In the genomic region with DNA sequence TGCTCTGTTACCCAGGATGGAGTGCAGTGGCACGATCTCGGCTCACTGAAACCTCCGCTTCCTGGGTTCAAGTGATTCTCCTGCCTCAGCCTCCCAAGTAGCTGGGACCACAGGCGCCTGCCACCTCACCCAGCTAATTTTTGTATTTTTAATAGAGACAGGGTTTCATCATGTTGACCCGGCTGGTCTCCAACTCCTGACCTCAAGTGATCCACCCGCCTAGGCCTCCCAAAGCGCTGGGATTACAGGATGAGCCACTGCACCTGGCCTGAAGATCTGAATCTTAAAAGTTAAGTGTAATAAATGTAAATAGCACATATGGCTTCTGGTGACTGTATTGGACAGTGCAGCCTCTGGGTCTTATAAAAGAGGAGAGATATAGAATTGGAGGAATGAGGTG, we compare ENCODE assay signal across 8 cellular contexts.
DNase-seq lines count a peak whose midpoint lies in the region; ATAC-seq, FAIRE-seq and TF ChIP-seq lines count a peak whose summit lies in the region.
"Not testable (repeated sequence)": the region's sequence is repeated elsewhere in the genome, so short reads cannot be mapped to it uniquely, and the experiment has no call there.

No MANE protein-coding gene starts in this region.

- peak overlapping the region; percentile 29 for H2AFZ ChIP-seq in SU-DHL-6 (ENCODE audit: low read depth, low read length, severe bottlenecking)
- H2AFZ ChIP-seq in HepG2 (ENCODE audit: low read length), result not testable (repeated sequence)

- TF ChIP-seq RAD21 in HepG2 (CRISPR knock-in tag; IDR thresholded peaks at IDR 0.05), result not testable (repeated sequence)

- H3K4me1 ChIP-seq in BLaER1, result peaks cover 18% of the 10 kb centered on the region
- H3K4me1 ChIP-seq in HepG2 (ENCODE audit: insufficient read depth, low read length), result peaks cover 33% of the 10 kb centered on the region
- H3K4me1 ChIP-seq in thoracic aorta (ENCODE audit: control insufficient read depth in 1 of 2, low read depth in 2 of 2), result peaks cover 21 to 25% of the 10 kb centered on the region in 2 donors

- not testable (repeated sequence) for H3K27ac ChIP-seq in BLaER1
- H3K27ac ChIP-seq in SU-DHL-6 (ENCODE audit: low read depth, low read length), result peak overlapping the region; percentile 28
- H3K27ac ChIP-seq in HepG2 (ENCODE audit: extremely low read length, insufficient read depth, low read length), result peak overlapping the region; percentile 71
- H3K27ac ChIP-seq in thoracic aorta, result peak overlapping the region; percentile 74 to 92

- peak; percentile 15 for DNase-seq in NCI-H82 (lab: John Stamatoyannopoulos, UW)
- not testable (repeated sequence) for DNase-seq in MCF 10A (ENCODE audit: unreplicated experiment); HepG2 (ENCODE audit: low spot score); thoracic aorta (ENCODE audit: low spot score)

- H3F3A ChIP-seq in SU-DHL-6 (ENCODE audit: insufficient read depth), result not testable (repeated sequence)

- not testable (repeated sequence) for FAIRE-seq in HepG2 (lab: Jason Lieb, UNC)

- H3K27ac Mint-ChIP-seq in MCF 10A (ENCODE audit: low read depth, unreplicated experiment), result peak overlapping the region; percentile 89

- H3K27me3 ChIP-seq in BLaER1; SU-DHL-6 (ENCODE audit: low read length); HepG2 (ENCODE audit: control insufficient read depth in 1 of 2, insufficient read depth in 2 of 2, low read length in 2 of 2); thoracic aorta (replicated peaks; ENCODE audit: insufficient read depth): not testable (repeated sequence)

- H3K4me1 Mint-ChIP-seq in MCF 10A (ENCODE audit: insufficient read depth, unreplicated experiment), result not testable (repeated sequence)

- ATAC-seq in GM19351 (IDR thresholded peaks at IDR 0.05; ENCODE audit: unreplicated experiment), result peak; percentile 25
- ATAC-seq in HG03135 (IDR thresholded peaks at IDR 0.05; ENCODE audit: unreplicated experiment), result peak; percentile 17
- peak; percentile 71 for ATAC-seq in HepG2
- ATAC-seq in thoracic aorta (ENCODE audit: insufficient number of reproducible peaks, low FRiP score, low read depth), result not testable (repeated sequence)

- H3K36me3 ChIP-seq in BLaER1; SU-DHL-6 (ENCODE audit: low read length); HepG2 (replicated peaks in 1 of 2; ENCODE audit: control insufficient read depth in 1 of 2, insufficient read depth in 2 of 2, low read length in 2 of 2); thoracic aorta: not testable (repeated sequence)

- not testable (repeated sequence) for TF ChIP-seq CTCF in SU-DHL-6 (IDR thresholded peaks at IDR 0.05; ENCODE audit: insufficient read depth, low read length, poor library complexity, severe bottlenecking); MCF 10A (IDR thresholded peaks at IDR 0.05; ENCODE audit: unreplicated experiment); HepG2 (CRISPR knock-in tag; IDR thresholded peaks at IDR 0.05); thoracic aorta (IDR thresholded peaks at IDR 0.05)

- not testable (repeated sequence) for H3K4me3 Mint-ChIP-seq in MCF 10A (ENCODE audit: unreplicated experiment)

- not testable (repeated sequence) for H3K79me2 ChIP-seq in SU-DHL-6 (ENCODE audit: insufficient read depth, low read length); HepG2 (ENCODE audit: insufficient read depth, low read length)

- H3K9me3 ChIP-seq in BLaER1 (peaks cover 13% of the 10 kb centered on the region), HepG2 (ENCODE audit: low read length) (peaks cover 21% of the 10 kb centered on the region)
- H3K9me3 ChIP-seq in SU-DHL-6 (ENCODE audit: insufficient read depth, low read length); thoracic aorta: not testable (repeated sequence)

- POLR2A ChIA-PET in MCF 10A (lab: Yijun Ruan, JAX) (interaction anchor here (0.8 to 2.2 kb wide), 4 partner anchors 36 to 1251 kb away, joined by 3 to 19 read pairs (median 10); no protein-coding TSS in a partner anchor), HepG2 (lab: Yijun Ruan, JAX) (interaction anchor here (1.5 to 2.3 kb wide), 4 partner anchors 10 to 202 kb away, joined by 5 to 76 read pairs (median 10); no protein-coding TSS in a partner anchor)

- intact Hi-C loops in MCF 10A (cut with micrococcal nuclease), result loop anchor here (1.0 to 5.0 kb wide), 3 partner anchors 149 to 203 kb away; no protein-coding TSS in a partner anchor
- intact Hi-C loops in HepG2 (cut with micrococcal nuclease; ENCODE audit: unreplicated experiment), result loop anchor here (1.0 to 2.0 kb wide), 6 partner anchors 15 to 353 kb away; no protein-coding TSS in a partner anchor

- H3K36me3 Mint-ChIP-seq in MCF 10A (ENCODE audit: insufficient read depth, unreplicated experiment), result not testable (repeated sequence)

- not testable (repeated sequence) for H3K4me3 ChIP-seq in BLaER1; SU-DHL-6 (ENCODE audit: insufficient read depth, low read length, poor library complexity, severe bottlenecking); HepG2 (replicated peaks in 1 of 3; ENCODE audit: insufficient read depth in 1 of 3, low read depth in 2 of 3, low read length in 3 of 3); thoracic aorta

- 98% methylated on average over 7 of the region's 7 CpGs for WGBS in HepG2 (ENCODE audit: low lambda C conversion rate)

- not testable (repeated sequence) for H3K9ac ChIP-seq in BLaER1; SU-DHL-6 (ENCODE audit: low read length); HepG2 (ENCODE audit: insufficient read depth, low read depth, low read length)

- TF ChIP-seq EP300 in HepG2 (IDR thresholded peaks at IDR 0.05; ENCODE audit: low read depth in 2 of 2, low read length in 2 of 2); HepG2 (CRISPR knock-in tag; IDR thresholded peaks at IDR 0.05; ENCODE audit: borderline replicate concordance): not testable (repeated sequence)

- not testable (repeated sequence) for H3K9me3 Mint-ChIP-seq in MCF 10A (ENCODE audit: unreplicated experiment)

- CTCF ChIA-PET in MCF 10A (lab: Yijun Ruan, JAX), result interaction anchor here (0.7 to 2.6 kb wide), 7 partner anchors 9 to 1130 kb away, joined by 3 to 34 read pairs (median 6); no protein-coding TSS in a partner anchor
- CTCF ChIA-PET in HepG2 (lab: Yijun Ruan, JAX; ENCODE audit: low intra/inter-chr PET ratio, low total read pairs), result interaction anchor here (1.3 to 4.8 kb wide), 2 partner anchors 189 to 202 kb away, joined by 9 to 43 read pairs; no protein-coding TSS in a partner anchor

- 0 out of 2 replicates have a peak overlapping the region, but pooled peaks have one; percentile 42 for H3K4me2 ChIP-seq in BLaER1
- H3K4me2 ChIP-seq in SU-DHL-6 (ENCODE audit: low read depth, low read length, poor library complexity, severe bottlenecking); HepG2 (ENCODE audit: low read depth, low read length): not testable (repeated sequence)

- H4K20me1 ChIP-seq in BLaER1; SU-DHL-6 (ENCODE audit: low read depth, low read length); HepG2 (ENCODE audit: insufficient read depth, low read length): not testable (repeated sequence)

- TF ChIP-seq POLR2A in HepG2 (IDR thresholded peaks at IDR 0.05; ENCODE audit: insufficient read depth in 1 of 2, low read depth in 2 of 2, low read length in 2 of 2), result not testable (repeated sequence)

- in situ Hi-C loops in HepG2 (cut with HindIII; ENCODE audit: extremely low pct_ligation_motif_present, low pct_unique_long_range_greater_than_20kb), result loop anchor here (5.0 to 25.0 kb wide), 3 partner anchors 203 to 618 kb away; no protein-coding TSS in a partner anchor

- H3K9me2 ChIP-seq in SU-DHL-6 (replicated peaks; ENCODE audit: insufficient read depth, low read length), result not testable (repeated sequence)

- BruUV-seq in MCF 10A (replicated peaks; lab: Mats Ljungman, UMichigan); HepG2 (replicated peaks; lab: Mats Ljungman, UMichigan): not testable (repeated sequence)

- H3K27me3 Mint-ChIP-seq in MCF 10A (ENCODE audit: insufficient read depth, unreplicated experiment), result not testable (repeated sequence)

TF ChIP-seq in HepG2, 621 proteins besides CTCF, POLR2A, EP300 and RAD21 (continues in another document):
- TF ChIP-seq ERF (CRISPR knock-in tag; IDR thresholded peaks at IDR 0.05) (0 out of 2 replicates have a peak, but pooled peaks have one; percentile 14), SOX6 (CRISPR knock-in tag; IDR thresholded peaks at IDR 0.05) (0 out of 2 replicates have a peak, but pooled peaks have one; percentile 22), TSC22D2 (CRISPR knock-in tag; IDR thresholded peaks at IDR 0.05; ENCODE audit: borderline replicate concordance) (0 out of 2 replicates have a peak, but pooled peaks have one; percentile 29), ZBTB38 (CRISPR knock-in tag; IDR thresholded peaks at IDR 0.05) (peak; percentile 85)
- not testable (repeated sequence) for TF ChIP-seq SOX6 (IDR thresholded peaks at IDR 0.05)
- TF ChIP-seq, protein P1, sequence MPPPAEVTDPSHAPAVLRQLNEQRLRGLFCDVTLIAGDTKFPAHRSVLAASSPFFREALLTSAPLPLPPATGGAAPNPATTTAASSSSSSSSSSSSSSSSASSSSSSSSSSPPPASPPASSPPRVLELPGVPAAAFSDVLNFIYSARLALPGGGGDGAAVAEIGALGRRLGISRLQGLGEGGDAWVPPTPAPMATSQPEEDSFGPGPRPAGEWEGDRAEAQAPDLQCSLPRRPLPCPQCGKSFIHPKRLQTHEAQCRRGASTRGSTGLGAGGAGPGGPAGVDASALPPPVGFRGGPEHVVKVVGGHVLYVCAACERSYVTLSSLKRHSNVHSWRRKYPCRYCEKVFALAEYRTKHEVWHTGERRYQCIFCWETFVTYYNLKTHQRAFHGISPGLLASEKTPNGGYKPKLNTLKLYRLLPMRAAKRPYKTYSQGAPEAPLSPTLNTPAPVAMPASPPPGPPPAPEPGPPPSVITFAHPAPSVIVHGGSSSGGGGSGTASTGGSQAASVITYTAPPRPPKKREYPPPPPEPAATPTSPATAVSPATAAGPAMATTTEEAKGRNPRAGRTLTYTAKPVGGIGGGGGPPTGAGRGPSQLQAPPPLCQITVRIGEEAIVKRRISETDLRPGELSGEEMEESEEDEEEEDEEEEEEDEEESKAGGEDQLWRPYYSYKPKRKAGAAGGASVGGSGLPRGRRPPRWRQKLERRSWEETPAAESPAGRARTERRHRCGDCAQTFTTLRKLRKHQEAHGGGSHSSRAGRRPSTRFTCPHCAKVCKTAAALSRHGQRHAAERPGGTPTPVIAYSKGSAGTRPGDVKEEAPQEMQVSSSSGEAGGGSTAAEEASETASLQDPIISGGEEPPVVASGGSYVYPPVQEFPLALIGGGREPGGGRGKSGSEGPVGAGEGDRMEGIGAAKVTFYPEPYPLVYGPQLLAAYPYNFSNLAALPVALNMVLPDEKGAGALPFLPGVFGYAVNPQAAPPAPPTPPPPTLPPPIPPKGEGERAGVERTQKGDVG (CRISPR knock-in tag; IDR thresholded peaks at IDR 0.05; ENCODE audit: borderline replicate concordance), result 0 out of 2 replicates have a peak, but pooled peaks have one; percentile 62
